ENCODE assay signal across 10 cellular contexts in the genomic region with DNA sequence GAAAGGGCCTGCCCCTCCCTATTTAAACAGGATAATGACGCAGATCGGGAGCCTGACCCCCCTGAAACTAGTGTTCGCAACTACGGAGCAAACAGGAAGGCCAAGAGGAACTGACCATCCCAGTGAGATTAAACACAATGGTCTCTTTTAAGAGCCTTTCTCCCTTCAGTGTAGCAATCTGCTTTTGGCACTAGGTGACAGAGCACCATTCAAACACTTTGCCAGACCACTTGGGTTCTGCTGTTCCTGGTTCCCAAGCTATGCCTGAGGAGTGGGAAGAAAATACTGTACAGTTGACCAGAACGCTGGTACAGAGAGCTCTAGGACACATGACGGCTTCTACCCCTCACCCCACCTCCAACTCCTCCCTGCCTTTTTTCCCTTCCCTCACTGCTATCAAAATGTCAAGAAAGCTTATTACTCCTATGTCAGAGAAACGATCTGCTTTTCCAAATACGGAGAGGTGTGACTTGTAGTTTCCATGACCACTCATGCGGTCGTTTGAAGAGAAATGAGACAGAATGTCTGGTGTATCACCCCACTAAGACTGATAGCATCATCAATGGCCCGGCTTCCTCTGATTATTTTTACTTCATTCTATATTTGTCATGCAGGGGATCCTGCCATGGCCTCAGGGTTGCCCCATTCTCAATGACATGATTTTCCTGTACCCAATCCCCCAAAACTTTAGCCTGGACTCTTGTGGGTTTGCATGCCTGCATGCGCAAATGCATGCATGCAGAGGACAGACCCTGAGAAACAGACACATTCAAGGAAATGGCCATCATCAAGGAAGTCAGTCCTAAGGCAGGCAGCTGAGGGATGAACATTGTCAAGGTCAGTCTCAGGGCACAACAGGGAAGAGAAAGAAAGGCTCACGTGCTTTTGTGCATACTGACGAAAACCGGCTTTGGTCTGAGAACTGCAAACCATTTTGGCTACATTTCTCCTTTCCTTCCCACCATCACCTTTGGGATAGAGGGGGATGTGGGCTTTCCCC. TPM values are rescaled to one million over a fixed set of nuclear protein-coding genes. Genes with fewer than 3 reads are reported as not detected.
DNase-seq lines count a peak whose midpoint lies in the region; ATAC-seq, FAIRE-seq and TF ChIP-seq lines count a peak whose summit lies in the region.
"Had no signal": no experiment of that assay in that cellular context is flagged by ENCODE, and none has a peak within 500 bp of the region (broad histone marks: within the 10 kb centered on the region; RNA-seq: fewer than 3 reads in every experiment).

No MANE protein-coding gene starts in this region.

- H3K9me3 ChIP-seq in HepG2 (ENCODE audit: low read length) (no peaks in the 10 kb centered on the region), BE2C (no peaks in the 10 kb centered on the region)

- 14% methylated on average over 15 of the region's 15 CpGs for WGBS in HepG2 (ENCODE audit: low lambda C conversion rate)

- CTCF ChIA-PET in HepG2 (lab: Yijun Ruan, JAX; ENCODE audit: low intra/inter-chr PET ratio, low total read pairs) = interaction anchor here (1.5 kb wide), 1 partner anchor 278 kb away, joined by 6 read pairs; no protein-coding TSS in a partner anchor

- POLR2A ChIA-PET in HepG2 (lab: Yijun Ruan, JAX) = interaction anchor here (0.8 to 7.7 kb wide), 9 partner anchors 9 to 149 kb away, joined by 3 to 106 read pairs (median 6); a partner anchor contains a TSS

- TF ChIP-seq CTCF in cardiac fibroblast (IDR thresholded peaks at IDR 0.05; ENCODE audit: low read depth, low read length) (no peak), HepG2 (CRISPR knock-in tag; IDR thresholded peaks at IDR 0.05) (peak; percentile 46), BE2C (IDR thresholded peaks at IDR 0.05; ENCODE audit: low read depth, low read length) (no peak)

- peak overlapping the region; percentile 79 for H3K4me2 ChIP-seq in HepG2 (ENCODE audit: low read depth, low read length)

- H2AFZ ChIP-seq in HepG2 (ENCODE audit: low read length) = no peak overlapping the region

- no peaks in the 10 kb centered on the region for H3K27me3 ChIP-seq in HepG2 (ENCODE audit: control insufficient read depth in 1 of 2, insufficient read depth in 2 of 2, low read length in 2 of 2)
- no peaks in the 10 kb centered on the region for H3K27me3 ChIP-seq in BE2C

- peaks cover 100% of the 10 kb centered on the region for H3K4me1 ChIP-seq in HepG2 (ENCODE audit: insufficient read depth, low read length)
- no peaks in the 10 kb centered on the region for H3K4me1 ChIP-seq in BE2C

- H3K36me3 ChIP-seq in HepG2 (replicated peaks in 1 of 2; ENCODE audit: control insufficient read depth in 1 of 2, insufficient read depth in 2 of 2, low read length in 2 of 2) = peaks cover 31 to 86% of the 10 kb centered on the region in 2 experiments
- no peaks in the 10 kb centered on the region for H3K36me3 ChIP-seq in BE2C

- FAIRE-seq in HepG2 (lab: Jason Lieb, UNC) = peak; percentile 97
- FAIRE-seq in GM12891 (lab: Jason Lieb, UNC) = no peak
- FAIRE-seq: islet of Langerhans had no signal

- H3K4me3 ChIP-seq in cardiac fibroblast (replicated peaks in 1 of 2; ENCODE audit: low read depth in 2 of 2, low read length in 2 of 2) = no peak overlapping the region
- peak overlapping the region; percentile 13 to 54 (median 21) for H3K4me3 ChIP-seq in HepG2 (replicated peaks in 1 of 3; ENCODE audit: insufficient read depth in 1 of 3, low read depth in 2 of 3, low read length in 3 of 3)
- no peak overlapping the region for H3K4me3 ChIP-seq in BE2C (ENCODE audit: low read depth, low read length)

- TF ChIP-seq POLR2A in HepG2 (IDR thresholded peaks at IDR 0.05; ENCODE audit: insufficient read depth in 1 of 2, low read depth in 2 of 2, low read length in 2 of 2) (peak; percentile 43 to 77; a peak in 3 of 4 replicates), GM12891 (IDR thresholded peaks at IDR 0.05; ENCODE audit: low read depth, low read length) (no peak)

- in situ Hi-C loops in HepG2 (cut with HindIII; ENCODE audit: extremely low pct_ligation_motif_present, low pct_unique_long_range_greater_than_20kb) = no loop called here

- BruUV-seq in HepG2 (replicated peaks; lab: Mats Ljungman, UMichigan) = TSS peak; percentile 83

- H3K79me2 ChIP-seq in HepG2 (ENCODE audit: insufficient read depth, low read length) = peaks cover 99% of the 10 kb centered on the region

- H3K27ac ChIP-seq in HepG2 (ENCODE audit: extremely low read length, insufficient read depth, low read length) = peak overlapping the region; percentile 85

- H4K20me1 ChIP-seq in HepG2 (ENCODE audit: insufficient read depth, low read length) = peaks cover 98% of the 10 kb centered on the region

- TF ChIP-seq RAD21 in HepG2 (CRISPR knock-in tag; IDR thresholded peaks at IDR 0.05) = peak; percentile 76

- DNase-seq in cardiac fibroblast (ENCODE audit: low read depth in 2 of 2) (peak; percentile 79 to 89), HepG2 (ENCODE audit: low spot score) (peak; percentile 99), BE2C (no peak), GM12891 (ENCODE audit: insufficient read length, low spot score) (no peak), posterior vena cava (ENCODE audit: low spot score) (no peak), NCI-H128 (lab: John Stamatoyannopoulos, UW; ENCODE audit: unreplicated experiment) (no peak)
- DNase-seq in stimulated activated CD4-positive, alpha-beta T cell treated with anti-CD3 and anti-CD28 coated beads, Interleukin-2, amount 100 ng/mL, for 4 hours (ENCODE audit: low read depth) = peak; percentile 14
- DNase-seq: Kasumi-1 had no signal

- peak; percentile 91 for ATAC-seq in HepG2

- intact Hi-C loops in HepG2 (cut with micrococcal nuclease; ENCODE audit: unreplicated experiment) (loop anchor here (1.0 to 5.0 kb wide), 7 partner anchors 12 to 278 kb away; a partner anchor contains a TSS), posterior vena cava (cut with DNase I) (no loop called here)

- peak overlapping the region; percentile 61 for H3K9ac ChIP-seq in HepG2 (ENCODE audit: insufficient read depth, low read depth, low read length)

- peak; percentile 86 to 89; a peak in 3 of 4 replicates for TF ChIP-seq EP300 in HepG2 (IDR thresholded peaks at IDR 0.05; ENCODE audit: low read depth in 2 of 2, low read length in 2 of 2)
- peak; percentile 84; the same call in 1 of the 2 replicates for TF ChIP-seq EP300 in HepG2 (CRISPR knock-in tag; IDR thresholded peaks at IDR 0.05; ENCODE audit: borderline replicate concordance)

TF ChIP-seq in PFSK-1, 5 proteins besides CTCF, POLR2A, EP300 and RAD21 (continues in another document):
- no peak for TF ChIP-seq SIN3A (IDR thresholded peaks at IDR 0.05; ENCODE audit: borderline replicate concordance, insufficient read depth, low read length)
- TF ChIP-seq FOXP2 (optimal IDR thresholded peaks at IDR 0.05; ENCODE audit: borderline replicate concordance, extremely low read depth, extremely low read length, insufficient read depth) = peak; percentile 11

TF ChIP-seq in HepG2, 621 proteins besides CTCF, POLR2A, EP300 and RAD21 (continues in another document):
- TF ChIP-seq ZNF709 (CRISPR knock-in tag; IDR thresholded peaks at IDR 0.05) = peak; percentile 54
- peak; percentile 93 for TF ChIP-seq ZNF644 (CRISPR knock-in tag; IDR thresholded peaks at IDR 0.05; ENCODE audit: low read depth)
- TF ChIP-seq ARHGAP35 (CRISPR knock-in tag; IDR thresholded peaks at IDR 0.05; ENCODE audit: borderline replicate concordance) = no peak
- peak; percentile 76 for TF ChIP-seq HDAC1 (CRISPR knock-in tag; IDR thresholded peaks at IDR 0.05)
- TF ChIP-seq ZNF749 (CRISPR knock-in tag; IDR thresholded peaks at IDR 0.05; ENCODE audit: borderline replicate concordance) = peak; percentile 48; the same call in 1 of the 2 replicates
- no peak for TF ChIP-seq PTBP1 (IDR thresholded peaks at IDR 0.05; ENCODE audit: low read depth, low read length, poor library complexity, severe bottlenecking)

TF ChIP-seq in GM12891, 5 proteins besides CTCF, POLR2A, EP300 and RAD21:
- TF ChIP-seq SPI1 (IDR thresholded peaks at IDR 0.05; ENCODE audit: low read depth, low read length) = no peak
- TF ChIP-seq TAF1 (IDR thresholded peaks at IDR 0.05; ENCODE audit: low read depth, low read length) = no peak

RNA-seq across cellular contexts. Expression of a gene that starts 13.3 kb away (rescaled TPM):
- polyA plus RNA-seq in PFSK-1 (2012; ENCODE audit: insufficient read length, low read depth) = 14.7 TPM
- total RNA-seq in HepG2 (2016; rRNA removed; fragmentation: Illumina TruSeq; extraction: Trizol) (27.1 and 31.4 TPM in 2 replicates), posterior vena cava (100 to 1,000 TPM; 105 to 166 TPM)
- 3.1 and 3.2 TPM in 2 replicates for total RNA-seq in HepG2 (2016; cell fraction: cytosol; rRNA removed; fragmentation: Illumina TruSeq; extraction: Trizol; ENCODE audit: low read depth)
- total RNA-seq in HepG2 (2016; cell fraction: insoluble cytoplasmic fraction; rRNA removed; fragmentation: Illumina TruSeq; extraction: Trizol) = 25.2 and 29.8 TPM in 2 replicates
- 11.6 and 12.3 TPM in 2 replicates for total RNA-seq in HepG2 (2016; cell fraction: membrane; rRNA removed; fragmentation: Illumina TruSeq; extraction: Trizol)
- total RNA-seq in HepG2 (2016; cell fraction: nucleus; rRNA removed; fragmentation: Illumina TruSeq; extraction: Trizol) = 24.2 and 25.4 TPM in 2 replicates
- 363 and 389 TPM in 2 replicates for polyA plus RNA-seq in HepG2 (2011; rRNA removed)
- polyA plus RNA-seq in HepG2 (2011; cell fraction: cytosol; rRNA removed) = 249 and 284 TPM in 2 replicates
- polyA plus RNA-seq in HepG2 (2011; cell fraction: nucleus; rRNA removed) = 241 and 254 TPM in 2 replicates
- 141 and 166 TPM in 2 replicates for polyA plus RNA-seq in HepG2 (2012)
- 1.5 and 2.0 TPM in 2 replicates for polyA plus RNA-seq in HepG2 (2016; cell fraction: cytosol; fragmentation: Illumina TruSeq; extraction: Trizol; ENCODE audit: low read depth)
- polyA plus RNA-seq in HepG2 (2016; cell fraction: insoluble cytoplasmic fraction; fragmentation: Illumina TruSeq; extraction: Trizol; ENCODE audit: low read depth) = 26.5 and 29.0 TPM in 2 replicates
- polyA plus RNA-seq in HepG2 (2016; cell fraction: membrane; fragmentation: Illumina TruSeq; extraction: Trizol; ENCODE audit: low read depth) = 4.0 and 4.8 TPM in 2 replicates
- polyA plus RNA-seq in HepG2 (2016; cell fraction: nucleus; fragmentation: Illumina TruSeq; extraction: Trizol; ENCODE audit: insufficient read depth, low read depth) = 28.0 and 29.7 TPM in 2 replicates
- polyA minus RNA-seq in HepG2 (2011; rRNA and poly(A)+ RNA removed; ENCODE audit: low replicate concordance) = 3.4 and 577 TPM in 2 replicates
- 263 and 295 TPM in 2 replicates for polyA minus RNA-seq in HepG2 (2011; cell fraction: cytosol; rRNA and poly(A)+ RNA removed)
- 268 and 334 TPM in 2 replicates for polyA minus RNA-seq in HepG2 (2011; cell fraction: nucleus; rRNA and poly(A)+ RNA removed)
- 0.17 TPM for polyA plus RNA-seq in BE2C (2012; ENCODE audit: insufficient read depth, insufficient read length, low read depth)
- 31.6 TPM for polyA plus RNA-seq in GM12891 (2012; ENCODE audit: low read depth, missing spikeins)

Comparison
In these comparisons a context has a peak if more than half of its experiments do, and no peak if none do; other contexts are left out.
1. DNase-seq: peak in cardiac fibroblast (2 of 2), HepG2 (single experiment) and stimulated activated CD4-positive, alpha-beta T cell treated with anti-CD3 and anti-CD28 coated beads, Interleukin-2, amount 100 ng/mL, for 4 hours (single experiment); none in BE2C (single experiment), GM12891 (single experiment), posterior vena cava (single experiment) and NCI-H128 (single experiment).
2. H3K4me3 ChIP-seq: peak in HepG2 (3 of 3); none in cardiac fibroblast (0 of 2) and BE2C (single experiment).